8 cellular contexts compared by ENCODE assay signal in genomic region chr5:41707853-41708603, GRCh38.
A peak's percentile ranks its signal among the peaks of the same experiment; 100 is the strongest.
DNase-seq lines count a peak whose midpoint lies in the region; ATAC-seq and TF ChIP-seq lines count a peak whose summit lies in the region.

No MANE protein-coding gene starts in this region.

- H3K4me2 ChIP-seq in fibroblast of lung (ENCODE audit: extremely low read depth, insufficient read depth, low read length): no peak overlapping the region

- no peak overlapping the region for H3K27ac Mint-ChIP-seq in CD8-positive, alpha-beta T cell
- no peak overlapping the region for H3K27ac Mint-ChIP-seq in activated T-helper 1 cell treated with anti-CD3 and anti-CD28 coated beads, Interleukin-12 subunit alpha, Interleukin-12 subunit beta, Interleukin-2, Interleukin-4 antibody, amounts not matched to agents 30 ng/mL and 10 ng/mL and 1 ng/mL, durations not matched to agents 14 hours and 24 hours and 36 hours

- DNase-seq in AG08395 (ENCODE audit: low spot score) (peak; percentile 50), NCI-H69 (lab: John Stamatoyannopoulos, UW) (peak; percentile 71), fibroblast of lung (ENCODE audit: low read depth in 2 of 2) (peak; percentile 41 to 78), coronary artery (ENCODE audit: low spot score) (no peak)
- DNase-seq in CD8-positive, alpha-beta T cell: no peak
- no peak for DNase-seq in activated T-helper 1 cell treated with anti-CD3 and anti-CD28 coated beads, Interleukin-12 subunit alpha, Interleukin-12 subunit beta, Interleukin-2, Interleukin-4 antibody, amounts not matched to agents 30 ng/mL and 10 ng/mL and 1 ng/mL, durations not matched to agents 14 hours and 24 hours and 36 hours (ENCODE audit: low spot score)

- no peak overlapping the region for H3K4me3 ChIP-seq in fibroblast of lung (replicated peaks in 1 of 4; ENCODE audit: control extremely low read depth in 1 of 4, insufficient read depth in 1 of 4, low read depth in 3 of 4, low read length in 4 of 4)
- no peak overlapping the region for H3K4me3 ChIP-seq in CD8-positive, alpha-beta T cell (ENCODE audit: low read depth, low read length)
- H3K4me3 ChIP-seq in coronary artery: no peak overlapping the region

- no peaks in the 10 kb centered on the region for H3K36me3 Mint-ChIP-seq in CD8-positive, alpha-beta T cell
- no peaks in the 10 kb centered on the region for H3K36me3 Mint-ChIP-seq in activated T-helper 1 cell treated with anti-CD3 and anti-CD28 coated beads, Interleukin-12 subunit alpha, Interleukin-12 subunit beta, Interleukin-2, Interleukin-4 antibody, amounts not matched to agents 30 ng/mL and 10 ng/mL and 1 ng/mL, durations not matched to agents 14 hours and 24 hours and 36 hours (ENCODE audit: low read depth)

- H3K9me3 Mint-ChIP-seq in CD8-positive, alpha-beta T cell: peaks cover 31% of the 10 kb centered on the region
- no peaks in the 10 kb centered on the region for H3K9me3 Mint-ChIP-seq in activated T-helper 1 cell treated with anti-CD3 and anti-CD28 coated beads, Interleukin-12 subunit alpha, Interleukin-12 subunit beta, Interleukin-2, Interleukin-4 antibody, amounts not matched to agents 30 ng/mL and 10 ng/mL and 1 ng/mL, durations not matched to agents 14 hours and 24 hours and 36 hours

- peak; percentile 83 for ATAC-seq in GM18909 (IDR thresholded peaks at IDR 0.05; ENCODE audit: poor library complexity, unreplicated experiment)
- peak; percentile 83 for ATAC-seq in HG03139 (IDR thresholded peaks at IDR 0.05; ENCODE audit: unreplicated experiment)
- ATAC-seq in CD8-positive, alpha-beta T cell: no peak

- no peak overlapping the region for H3K27ac ChIP-seq in fibroblast of lung (ENCODE audit: insufficient read depth, low read length)
- H3K27ac ChIP-seq in CD8-positive, alpha-beta T cell (ENCODE audit: low read depth, low read length): no peak overlapping the region
- no peak overlapping the region for H3K27ac ChIP-seq in coronary artery

- H3K9ac ChIP-seq in fibroblast of lung (ENCODE audit: insufficient read depth, low read length): no peak overlapping the region

- H4K20me1 ChIP-seq in fibroblast of lung (ENCODE audit: control insufficient read depth, extremely low read depth, insufficient read depth, low read length): no peaks in the 10 kb centered on the region

- H3K36me3 ChIP-seq in fibroblast of lung (ENCODE audit: control insufficient read depth, insufficient read depth, low read length): no peaks in the 10 kb centered on the region
- H3K36me3 ChIP-seq in CD8-positive, alpha-beta T cell (ENCODE audit: insufficient read depth, low read length): no peaks in the 10 kb centered on the region

- CTCF ChIA-PET in CD8-positive, alpha-beta T cell (lab: Charles Lee): no interaction called here

- no peaks in the 10 kb centered on the region for H3K9me3 ChIP-seq in fibroblast of lung (ENCODE audit: control insufficient read depth, insufficient read depth, low read depth, low read length)
- H3K9me3 ChIP-seq in CD8-positive, alpha-beta T cell (ENCODE audit: low read length): no peaks in the 10 kb centered on the region

- no peaks in the 10 kb centered on the region for H3K4me1 ChIP-seq in fibroblast of lung (ENCODE audit: control insufficient read depth, extremely low read depth, insufficient read depth, low read length)
- no peaks in the 10 kb centered on the region for H3K4me1 ChIP-seq in CD8-positive, alpha-beta T cell (ENCODE audit: insufficient read depth, low read length)

- POLR2A ChIA-PET in CD8-positive, alpha-beta T cell (lab: Charles Lee): no interaction called here

- H3K4me3 Mint-ChIP-seq in CD8-positive, alpha-beta T cell: no peak overlapping the region
- no peak overlapping the region for H3K4me3 Mint-ChIP-seq in activated T-helper 1 cell treated with anti-CD3 and anti-CD28 coated beads, Interleukin-12 subunit alpha, Interleukin-12 subunit beta, Interleukin-2, Interleukin-4 antibody, amounts not matched to agents 30 ng/mL and 10 ng/mL and 1 ng/mL, durations not matched to agents 14 hours and 24 hours and 36 hours

- intact Hi-C loops in CD8-positive, alpha-beta T cell (cut with DNase I, micrococcal nuclease): no loop called here
- intact Hi-C loops in activated T-helper 1 cell treated with anti-CD3 and anti-CD28 coated beads, Interleukin-12 subunit alpha, Interleukin-12 subunit beta, Interleukin-2, Interleukin-4 antibody, amounts not matched to agents 30 ng/mL and 10 ng/mL and 1 ng/mL, durations not matched to agents 14 hours and 24 hours and 36 hours (cut with micrococcal nuclease): loop anchor here (1.0 to 5.0 kb wide), 2 partner anchors 135 to 299 kb away; no protein-coding TSS in a partner anchor

- H3K79me2 ChIP-seq in fibroblast of lung (ENCODE audit: control insufficient read depth, insufficient read depth, low read length): no peaks in the 10 kb centered on the region

- TF ChIP-seq CTCF in fibroblast of lung (conservative IDR thresholded peaks at IDR 0.05 in 1 of 2, IDR thresholded peaks at IDR 0.05 in 1 of 2; ENCODE audit: low read depth in 1 of 2, low read length in 2 of 2): peak; percentile 67 to 74
- TF ChIP-seq CTCF in CD8-positive, alpha-beta T cell (IDR thresholded peaks at IDR 0.05): no peak
- TF ChIP-seq CTCF in coronary artery (IDR thresholded peaks at IDR 0.05): no peak

- no peaks in the 10 kb centered on the region for H3K4me1 Mint-ChIP-seq in CD8-positive, alpha-beta T cell (ENCODE audit: low read depth)
- no peaks in the 10 kb centered on the region for H3K4me1 Mint-ChIP-seq in activated T-helper 1 cell treated with anti-CD3 and anti-CD28 coated beads, Interleukin-12 subunit alpha, Interleukin-12 subunit beta, Interleukin-2, Interleukin-4 antibody, amounts not matched to agents 30 ng/mL and 10 ng/mL and 1 ng/mL, durations not matched to agents 14 hours and 24 hours and 36 hours (ENCODE audit: low read depth)

- H3K27me3 ChIP-seq in fibroblast of lung (ENCODE audit: control insufficient read depth, insufficient read depth, low read length): no peaks in the 10 kb centered on the region
- H3K27me3 ChIP-seq in CD8-positive, alpha-beta T cell (ENCODE audit: insufficient read depth, low read length): no peaks in the 10 kb centered on the region

- peaks cover 4% of the 10 kb centered on the region for H3K27me3 Mint-ChIP-seq in CD8-positive, alpha-beta T cell (ENCODE audit: low read depth)
- H3K27me3 Mint-ChIP-seq in activated T-helper 1 cell treated with anti-CD3 and anti-CD28 coated beads, Interleukin-12 subunit alpha, Interleukin-12 subunit beta, Interleukin-2, Interleukin-4 antibody, amounts not matched to agents 30 ng/mL and 10 ng/mL and 1 ng/mL, durations not matched to agents 14 hours and 24 hours and 36 hours (ENCODE audit: insufficient read depth): peaks cover 15% of the 10 kb centered on the region

- no peak overlapping the region for H2AFZ ChIP-seq in fibroblast of lung (ENCODE audit: low read length)

Comparison
In these comparisons a context has a peak if more than half of its experiments do, and no peak if none do; other contexts are left out.
1. DNase-seq: peak in AG08395 (single experiment), NCI-H69 (single experiment) and fibroblast of lung (2 of 2); none in CD8-positive, alpha-beta T cell (0 of 7), activated T-helper 1 cell treated with anti-CD3 and anti-CD28 coated beads, Interleukin-12 subunit alpha, Interleukin-12 subunit beta, Interleukin-2, Interleukin-4 antibody, amounts not matched to agents 30 ng/mL and 10 ng/mL and 1 ng/mL, durations not matched to agents 14 hours and 24 hours and 36 hours (single experiment) and coronary artery (single experiment).
2. CTCF ChIP-seq: peak in fibroblast of lung (2 of 2); none in CD8-positive, alpha-beta T cell (single experiment) and coronary artery (single experiment).